14 cellular contexts compared by ENCODE assay signal in the genomic region with DNA sequence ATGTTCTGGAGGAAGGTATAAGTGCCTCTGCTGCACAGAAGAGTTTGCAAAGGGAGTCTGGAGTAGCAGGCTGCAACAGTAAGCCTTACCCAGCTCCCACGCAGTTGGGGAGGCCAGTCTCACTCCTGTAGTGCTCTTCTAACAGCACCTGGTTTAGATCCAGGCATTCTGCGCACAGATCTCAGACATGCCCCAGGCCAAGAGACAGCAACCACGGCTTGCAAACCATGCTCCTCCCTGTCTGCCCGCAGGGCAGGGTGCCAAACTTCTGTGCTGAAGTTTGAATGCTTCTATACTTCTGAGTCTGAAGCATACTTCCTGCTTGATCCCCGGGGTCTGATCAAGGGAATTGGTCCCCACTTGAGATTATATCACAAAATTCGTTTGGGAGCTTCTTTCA.
A peak's percentile ranks its signal among the peaks of the same experiment; 100 is the strongest.
DNase-seq lines count a peak whose midpoint lies in the region; ATAC-seq and TF ChIP-seq lines count a peak whose summit lies in the region.
"Had no signal": no experiment of that assay in that cellular context is flagged by ENCODE, and none has a peak within 500 bp of the region (broad histone marks: within the 10 kb centered on the region; RNA-seq: fewer than 3 reads in every experiment).

No MANE protein-coding gene starts in this region.

- H3K36me3 ChIP-seq in BLaER1 (no peaks in the 10 kb centered on the region), mammary epithelial cell (ENCODE audit: insufficient read depth, low read length) (no peaks in the 10 kb centered on the region), ascending aorta (no peaks in the 10 kb centered on the region)
- H3K36me3 ChIP-seq: left ventricle myocardium inferior had no signal

- H3K27ac ChIP-seq in BLaER1 (no peak overlapping the region), mammary epithelial cell (ENCODE audit: insufficient read depth, low read depth, low read length) (no peak overlapping the region), ascending aorta (no peak overlapping the region)
- H3K27ac ChIP-seq: left ventricle myocardium inferior had no signal

- peaks cover 15% of the 10 kb centered on the region for H3K4me1 ChIP-seq in BLaER1
- H3K4me1 ChIP-seq in mammary epithelial cell (ENCODE audit: insufficient read depth, low read length), result no peaks in the 10 kb centered on the region
- no peaks in the 10 kb centered on the region for H3K4me1 ChIP-seq in ascending aorta
- H3K4me1 ChIP-seq: left ventricle myocardium inferior had no signal

- H3K4me2 ChIP-seq in BLaER1 (peak overlapping the region; percentile 53), mammary epithelial cell (ENCODE audit: insufficient read depth, low read depth, low read length) (no peak overlapping the region)

- H3K9ac ChIP-seq in BLaER1 (no peak overlapping the region), mammary epithelial cell (ENCODE audit: insufficient read depth, low read length) (no peak overlapping the region)

- BruUV-seq in mammary epithelial cell (replicated peaks; lab: Mats Ljungman, UMichigan), result no TSS peak

- CTCF ChIA-PET in mammary epithelial cell (lab: Charles Lee; ENCODE audit: low non-redundant PET), result no interaction called here

- H4K20me1 ChIP-seq in BLaER1, result peaks cover 16% of the 10 kb centered on the region; the same call in 1 of the 2 replicates
- no peaks in the 10 kb centered on the region for H4K20me1 ChIP-seq in mammary epithelial cell (ENCODE audit: insufficient read depth, low read length)

- in situ Hi-C loops in mammary epithelial cell (cut with MboI; ENCODE audit: low sequenced_read_pairs in 2 of 2), result no loop called here

- H3K9me3 ChIP-seq in BLaER1 (peaks cover 33% of the 10 kb centered on the region), mammary epithelial cell (replicated peaks; ENCODE audit: insufficient read depth, low read length) (no peaks in the 10 kb centered on the region), ascending aorta (peaks cover 0 to 19% of the 10 kb centered on the region in 2 donors)

- intact Hi-C loops in mammary epithelial cell (cut with micrococcal nuclease), result loop anchor here (5.0 kb wide), 1 partner anchor 461 kb away; no protein-coding TSS in a partner anchor
- intact Hi-C loops in ascending aorta (cut with DNase I), result no loop called here

- no peak overlapping the region for H3K4me3 ChIP-seq in BLaER1
- no peak overlapping the region for H3K4me3 ChIP-seq in mammary epithelial cell (replicated peaks in 1 of 3; ENCODE audit: insufficient read depth in 1 of 3, low read depth in 2 of 3, low read length in 3 of 3)
- H3K4me3 ChIP-seq in ascending aorta, result no peak overlapping the region
- H3K4me3 ChIP-seq: left ventricle myocardium inferior had no signal

- dilution Hi-C loops in mammary epithelial cell (cut with HindIII; ENCODE audit: low sequenced_read_pairs), result no loop called here

- peak; percentile 84 for DNase-seq in M059J (ENCODE audit: low read depth)
- DNase-seq in mammary epithelial cell, result peak; percentile 15
- DNase-seq in left kidney (ENCODE audit: low read depth, low spot score), result peak; percentile 0
- DNase-seq in ascending aorta (ENCODE audit: low spot score in 2 of 2), result no peak
- DNase-seq in GM19238 (ENCODE audit: insufficient read length, low spot score), result no peak
- DNase-seq: activated naive CD8-positive, alpha-beta T cell treated with anti-CD3 and anti-CD28 coated beads, Interleukin-2, amount 10 ng/mL, durations not matched to agents 7 days and 5 days; left ventricle myocardium inferior; NCI-H1417 treated with DMSO at 0.1 percent for 48 hours; NCI-H526 had no signal

- no peak overlapping the region for H2AFZ ChIP-seq in mammary epithelial cell (ENCODE audit: low read depth, low read length)

- 7% methylated on average over 3 of the region's 6 CpGs for WGBS in mammary epithelial cell (ENCODE audit: low coverage, missing lambda C conversion rate)

- no peak for ATAC-seq in GM21423 (IDR thresholded peaks at IDR 0.05; ENCODE audit: unreplicated experiment)
- no peak for ATAC-seq in HG03469 (IDR thresholded peaks at IDR 0.05; ENCODE audit: unreplicated experiment)
- ATAC-seq: HCT116, sciatic nerve had no signal

- H3K27me3 ChIP-seq in BLaER1 (peaks cover 54% of the 10 kb centered on the region), mammary epithelial cell (ENCODE audit: insufficient read depth, low read length) (no peaks in the 10 kb centered on the region), ascending aorta (no peaks in the 10 kb centered on the region)

- H3K79me2 ChIP-seq in mammary epithelial cell (ENCODE audit: insufficient read depth, low read length), result no peaks in the 10 kb centered on the region

- TF ChIP-seq CTCF in mammary epithelial cell (conservative IDR thresholded peaks at IDR 0.05 in 1 of 2, IDR thresholded peaks at IDR 0.05 in 1 of 2; ENCODE audit: extremely low read depth in 1 of 2, insufficient read depth in 1 of 2, low read depth in 1 of 2, low read length in 2 of 2) (no peak), ascending aorta (IDR thresholded peaks at IDR 0.05) (no peak)

Comparison
In these comparisons a context has a peak if more than half of its experiments do, and no peak if none do; other contexts are left out.
1. DNase-seq: peak in M059J (single experiment), mammary epithelial cell (single experiment) and left kidney (single experiment); none in ascending aorta (0 of 2) and GM19238 (single experiment).